In the genomic region with DNA sequence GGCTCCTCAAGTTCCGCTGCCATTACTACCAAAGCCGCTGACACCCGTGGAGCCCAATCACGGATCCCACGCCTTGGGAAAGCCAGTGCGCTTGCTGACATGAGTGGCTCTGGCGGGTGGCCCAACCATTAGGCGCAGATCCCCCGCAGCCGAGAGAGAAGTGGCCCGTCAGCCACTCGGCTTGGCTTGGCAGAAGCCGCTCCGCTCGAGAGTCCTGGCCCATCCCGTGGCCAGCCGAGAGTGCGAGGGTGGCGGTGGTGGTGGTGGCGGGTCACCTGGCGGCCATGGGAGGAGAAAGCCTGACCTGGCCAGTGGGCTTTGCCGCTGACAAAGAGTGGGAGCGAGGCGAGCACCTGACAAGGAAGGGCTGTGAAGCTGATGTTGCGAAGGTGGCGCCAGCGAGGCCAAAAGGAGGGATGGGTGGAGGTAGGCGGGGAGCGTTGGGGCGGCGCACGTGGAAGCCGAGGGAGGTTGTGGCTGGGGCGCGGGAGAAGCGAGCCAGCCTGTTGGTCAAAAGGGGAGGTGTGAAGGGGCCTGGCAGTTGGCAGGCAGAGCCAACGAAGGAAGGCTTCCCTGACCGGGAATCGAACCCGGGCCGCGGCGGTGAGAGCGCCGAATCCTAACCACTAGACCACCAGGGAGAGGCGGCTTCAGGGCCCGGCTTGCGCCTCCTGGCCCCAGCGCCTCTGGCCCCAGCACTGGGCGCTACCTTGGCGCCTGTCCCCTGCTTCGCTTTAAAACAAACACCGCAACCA, we compare ENCODE assay signal across 8 cellular contexts. TPM values are rescaled to one million over a fixed set of nuclear protein-coding genes. Genes with fewer than 3 reads are reported as not detected.
DNase-seq lines count a peak whose midpoint lies in the region; ATAC-seq and TF ChIP-seq lines count a peak whose summit lies in the region.
"Not testable (repeated sequence)": the region's sequence is repeated elsewhere in the genome, so short reads cannot be mapped to it uniquely, and the experiment has no call there.

No MANE protein-coding gene starts in this region.

- intact Hi-C loops in naive thymus-derived CD4-positive, alpha-beta T cell (cut with micrococcal nuclease), result not testable (repeated sequence)

- H3K27ac Mint-ChIP-seq in T-cell; naive thymus-derived CD4-positive, alpha-beta T cell: not testable (repeated sequence)

- H3K4me3 ChIP-seq in naive thymus-derived CD4-positive, alpha-beta T cell (ENCODE audit: low read length), result not testable (repeated sequence)

- H3K4me1 Mint-ChIP-seq in T-cell; naive thymus-derived CD4-positive, alpha-beta T cell: not testable (repeated sequence)

- not testable (repeated sequence) for H3K9me3 ChIP-seq in naive thymus-derived CD4-positive, alpha-beta T cell (ENCODE audit: control insufficient read depth in 2 of 3, low read length in 3 of 3)

- H3K9me3 Mint-ChIP-seq in T-cell; naive thymus-derived CD4-positive, alpha-beta T cell: not testable (repeated sequence)

- H3K27me3 ChIP-seq in naive thymus-derived CD4-positive, alpha-beta T cell (ENCODE audit: control insufficient read depth in 2 of 2, insufficient read depth in 2 of 2, low read length in 2 of 2), result not testable (repeated sequence)

- POLR2A ChIA-PET in T-cell (lab: Charles Lee); naive thymus-derived CD4-positive, alpha-beta T cell (lab: Charles Lee): not testable (repeated sequence)

- not testable (repeated sequence) for H3K4me1 ChIP-seq in naive thymus-derived CD4-positive, alpha-beta T cell (ENCODE audit: control insufficient read depth in 2 of 2, insufficient read depth in 2 of 2, low read length in 2 of 2)

- not testable (repeated sequence) for DNase-seq in T-cell; naive thymus-derived CD4-positive, alpha-beta T cell

- H3K27ac ChIP-seq in naive thymus-derived CD4-positive, alpha-beta T cell (ENCODE audit: low read depth, low read length), result not testable (repeated sequence)

- H3K36me3 ChIP-seq in naive thymus-derived CD4-positive, alpha-beta T cell (ENCODE audit: control insufficient read depth in 2 of 3, insufficient read depth in 3 of 3, low read length in 3 of 3), result not testable (repeated sequence)

- CTCF ChIA-PET in T-cell (lab: Charles Lee); naive thymus-derived CD4-positive, alpha-beta T cell (lab: Charles Lee): not testable (repeated sequence)

- ATAC-seq in GM18505 (IDR thresholded peaks at IDR 0.05; ENCODE audit: unreplicated experiment) (peak; percentile 52), GM19438 (IDR thresholded peaks at IDR 0.05; ENCODE audit: low read depth, unreplicated experiment) (peak; percentile 65), GM21723 (IDR thresholded peaks at IDR 0.05; ENCODE audit: unreplicated experiment) (peak; percentile 54), HG02885 (IDR thresholded peaks at IDR 0.05; ENCODE audit: poor library complexity, unreplicated experiment) (peak; percentile 47), HG03342 (IDR thresholded peaks at IDR 0.05; ENCODE audit: unreplicated experiment) (peak; percentile 48), T-cell (replicated peaks in 1 of 4) (peak in 3 of 4 experiments; percentile 15 to 22 (median 21)), esophagus mucosa (peak; percentile 79)
- ATAC-seq in naive thymus-derived CD4-positive, alpha-beta T cell, result peak; percentile 19

- not testable (repeated sequence) for H3K36me3 Mint-ChIP-seq in T-cell; naive thymus-derived CD4-positive, alpha-beta T cell

- not testable (repeated sequence) for TF ChIP-seq POLR2A in GM18505 (IDR thresholded peaks at IDR 0.05; ENCODE audit: borderline replicate concordance, extremely low read depth, insufficient read depth, insufficient read length)

- H3K4me3 Mint-ChIP-seq in T-cell; naive thymus-derived CD4-positive, alpha-beta T cell: not testable (repeated sequence)

- not testable (repeated sequence) for H3K27me3 Mint-ChIP-seq in T-cell; naive thymus-derived CD4-positive, alpha-beta T cell

RNA-seq across cellular contexts. Expression of a gene that starts 43.6 kb away (rescaled TPM):
- total RNA-seq in T-cell, result under 1 TPM; 0.49 to 0.80 (median 0.72) TPM
- 3.1 TPM for total RNA-seq in esophagus mucosa
- total RNA-seq in naive thymus-derived CD4-positive, alpha-beta T cell, result 10 to 100 TPM in 1 of 5 experiments, 1 to 10 TPM in 3, not detected in 1; 2.7 to 91.5 (median 6.4) TPM
- under 1 TPM; 0.17 to 0.21 TPM for polyA plus RNA-seq in naive thymus-derived CD4-positive, alpha-beta T cell

Comparison
In these comparisons a context has a peak if more than half of its experiments do, and no peak if none do; other contexts are left out.
1. ATAC-seq: peak in every context shown above with its lines; median percentile 79 in esophagus mucosa; 65 in GM19438; 54 in GM21723; 52 in GM18505; 48 in HG03342; 47 in HG02885; 21 in T-cell; 19 in naive thymus-derived CD4-positive, alpha-beta T cell.